8 cellular contexts compared by ENCODE assay signal in the genomic region with DNA sequence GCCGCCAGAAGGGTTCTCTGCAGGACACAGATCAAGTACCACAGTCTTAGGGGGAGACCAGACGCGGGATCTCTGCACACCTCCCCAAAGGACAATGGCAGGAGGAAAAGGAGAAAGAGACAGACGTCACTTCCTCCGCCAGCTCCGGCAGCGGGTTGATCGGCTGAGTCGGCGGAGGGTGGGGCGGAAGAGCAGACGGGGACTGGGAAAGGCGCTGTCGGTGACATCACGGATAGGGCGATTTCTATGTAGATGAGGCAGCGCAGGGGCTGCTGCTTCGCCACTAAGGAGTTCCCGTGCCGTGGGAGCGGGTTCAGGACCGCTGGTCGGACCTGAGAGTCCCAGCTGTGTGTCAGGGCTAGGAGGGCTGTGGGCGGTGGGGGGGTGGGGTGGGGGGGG. TPM values are rescaled to one million over a fixed set of nuclear protein-coding genes. Genes with fewer than 3 reads are reported as not detected.
DNase-seq lines count a peak whose midpoint lies in the region; ATAC-seq and TF ChIP-seq lines count a peak whose summit lies in the region.
"Not testable (repeated sequence)": the region's sequence is repeated elsewhere in the genome, so short reads cannot be mapped to it uniquely, and the experiment has no call there.

No MANE protein-coding gene starts in this region.

- peak overlapping the region; percentile 62 for H2AFZ ChIP-seq in mammary epithelial cell (ENCODE audit: low read depth, low read length)

- intact Hi-C loops in mammary epithelial cell (cut with micrococcal nuclease): not testable (repeated sequence)

- not testable (repeated sequence) for TF ChIP-seq RAD21 in liver (IDR thresholded peaks at IDR 0.05)

- H3K9me3 ChIP-seq in mammary epithelial cell (replicated peaks; ENCODE audit: insufficient read depth, low read length); liver (ENCODE audit: control insufficient read depth in 4 of 4, low read length in 3 of 4): not testable (repeated sequence)

- not testable (repeated sequence) for TF ChIP-seq CTCF in C4-2B (conservative IDR thresholded peaks at IDR 0.05); mammary epithelial cell (conservative IDR thresholded peaks at IDR 0.05 in 1 of 2, IDR thresholded peaks at IDR 0.05 in 1 of 2; ENCODE audit: extremely low read depth in 1 of 2, insufficient read depth in 1 of 2, low read depth in 1 of 2, low read length in 2 of 2); liver (IDR thresholded peaks at IDR 0.05; ENCODE audit: low read depth, low read length, missing input control)

- peak; percentile 52 for ATAC-seq in GM21390 (IDR thresholded peaks at IDR 0.05; ENCODE audit: unreplicated experiment)
- peak; percentile 66 for ATAC-seq in HG03460 (IDR thresholded peaks at IDR 0.05; ENCODE audit: unreplicated experiment)

- H4K20me1 ChIP-seq in mammary epithelial cell (ENCODE audit: insufficient read depth, low read length): not testable (repeated sequence)

- H3K4me1 ChIP-seq in mammary epithelial cell (ENCODE audit: insufficient read depth, low read length); liver (ENCODE audit: control insufficient read depth in 4 of 4, insufficient read depth in 4 of 4, low read length in 3 of 4): not testable (repeated sequence)

- H3K4me3 ChIP-seq in mammary epithelial cell (replicated peaks in 1 of 3; ENCODE audit: insufficient read depth in 1 of 3, low read depth in 2 of 3, low read length in 3 of 3) (peak overlapping the region in 1 of 3 experiments; percentile 30), liver (ENCODE audit: low read depth in 1 of 3, low read length in 3 of 3) (peak overlapping the region in 1 of 3 donors; percentile 32)

- CTCF ChIA-PET in mammary epithelial cell (lab: Charles Lee; ENCODE audit: low non-redundant PET): not testable (repeated sequence)

- H3K27me3 ChIP-seq in mammary epithelial cell (ENCODE audit: insufficient read depth, low read length); liver (ENCODE audit: control insufficient read depth in 4 of 4, insufficient read depth in 4 of 4, low read length in 3 of 4): not testable (repeated sequence)

- 0% methylated on average over 9 of the region's 24 CpGs for whole genome bisulfite sequencing in mammary epithelial cell (ENCODE audit: low coverage, missing lambda C conversion rate)
- 0% methylated on average over 22 of the region's 24 CpGs for WGBS in liver

- H3K36me3 ChIP-seq in mammary epithelial cell (ENCODE audit: insufficient read depth, low read length); liver (ENCODE audit: control insufficient read depth in 4 of 4, insufficient read depth in 3 of 4, low read depth in 1 of 4, low read length in 3 of 4): not testable (repeated sequence)

- H3K27ac ChIP-seq in C4-2B (peak overlapping the region; percentile 75), liver (ENCODE audit: low read depth in 1 of 2, low read length in 2 of 2) (peak overlapping the region in 1 of 2 donors; percentile 82)
- H3K27ac ChIP-seq in mammary epithelial cell (ENCODE audit: insufficient read depth, low read depth, low read length): not testable (repeated sequence)

- dilution Hi-C loops in mammary epithelial cell (cut with HindIII; ENCODE audit: low sequenced_read_pairs): not testable (repeated sequence)

- not testable (repeated sequence) for BruUV-seq in mammary epithelial cell (replicated peaks; lab: Mats Ljungman, UMichigan)

- DNase-seq in NCI-H69 (lab: John Stamatoyannopoulos, UW): peak; percentile 81
- peak; percentile 56 for DNase-seq in activated CD4-positive, alpha-beta T cell treated with anti-CD3 and anti-CD28 coated beads for 1 hour
- DNase-seq in mammary epithelial cell: not testable (repeated sequence)
- peak; percentile 27 to 36 for DNase-seq in stimulated activated CD4-positive, alpha-beta T cell treated with anti-CD3 and anti-CD28 coated beads, Interleukin-1b, Interleukin-23, amount 100 ng/mL, for 1 hour (ENCODE audit: low read depth in 2 of 2)

- not testable (repeated sequence) for H3K4me2 ChIP-seq in mammary epithelial cell (ENCODE audit: insufficient read depth, low read depth, low read length)

- H3K9ac ChIP-seq in mammary epithelial cell (ENCODE audit: insufficient read depth, low read length); liver (ENCODE audit: low read depth in 1 of 2, low read length in 2 of 2): not testable (repeated sequence)

- in situ Hi-C loops in mammary epithelial cell (cut with MboI; ENCODE audit: low sequenced_read_pairs in 2 of 2): not testable (repeated sequence)

- H3K79me2 ChIP-seq in mammary epithelial cell (ENCODE audit: insufficient read depth, low read length): not testable (repeated sequence)

TF ChIP-seq in liver, 16 proteins besides CTCF, POLR2A, EP300 and RAD21:
- TF ChIP-seq GABPA (IDR thresholded peaks at IDR 0.05 in 1 of 2, conservative IDR thresholded peaks at IDR 0.05 in 1 of 2): peak; percentile 55 to 68

RNA-seq across cellular contexts. Expression of a gene that starts 38.7 kb away (rescaled TPM):
- total RNA-seq in mammary epithelial cell (not detected), liver (not detected)
- polyA plus RNA-seq in mammary epithelial cell (not detected), liver (not detected)
- not detected for polyA minus RNA-seq in mammary epithelial cell
